ENCODE assay signal across 8 cellular contexts in genomic region chr17:17792551-17793377, GRCh38. TPM values are rescaled to one million over a fixed set of nuclear protein-coding genes. Genes with fewer than 3 reads are reported as not detected.
DNase-seq lines count a peak whose midpoint lies in the region; ATAC-seq and TF ChIP-seq lines count a peak whose summit lies in the region.

No MANE protein-coding gene starts in this region.

- ATAC-seq in IMR-90 (ENCODE audit: low read depth) (peak; percentile 43), Right ventricle myocardium superior (ENCODE audit: poor library complexity) (peak; percentile 68)

- H3K4ac ChIP-seq in IMR-90 (ENCODE audit: low read depth, low read length): no peak overlapping the region

- H2AK5ac ChIP-seq in IMR-90 (ENCODE audit: low read depth, low read length): no peak overlapping the region

- no peak overlapping the region for H3K27ac ChIP-seq in BLaER1
- H3K27ac ChIP-seq in IMR-90 (ENCODE audit: insufficient read depth, low read length): no peak overlapping the region

- no peak overlapping the region for H3K23ac ChIP-seq in IMR-90 (ENCODE audit: low read depth, low read length)

- H2AFZ ChIP-seq in IMR-90 (replicated peaks; ENCODE audit: low read length, poor library complexity): no peak overlapping the region

- no peak overlapping the region for H2BK15ac ChIP-seq in IMR-90 (ENCODE audit: low read depth, low read length)

- no peak for TF ChIP-seq POLR2A in IMR-90 (IDR thresholded peaks at IDR 0.05; ENCODE audit: low read depth, low read length)

- 66% methylated on average over 15 of the region's 38 CpGs; no CpG with 5 or more reads in 1 of the 2 experiments for WGBS in IMR-90 (ENCODE audit: extremely low coverage in 2 of 2, insufficient read length in 1 of 2), 2 experiments

- H3K27me3 ChIP-seq in BLaER1: no peaks in the 10 kb centered on the region
- no peaks in the 10 kb centered on the region for H3K27me3 ChIP-seq in IMR-90 (ENCODE audit: control insufficient read depth, insufficient read depth, low read length)

- BruUV-seq in IMR-90 (replicated peaks; lab: Mats Ljungman, UMichigan): no TSS peak

- CTCF ChIA-PET in IMR-90 (lab: Yijun Ruan, JAX): no interaction called here

- no peak overlapping the region for H2BK120ac ChIP-seq in IMR-90 (ENCODE audit: low read depth, low read length)

- TF ChIP-seq CTCF in IMR-90 (conservative IDR thresholded peaks at IDR 0.05; ENCODE audit: low read depth, low read length): no peak
- TF ChIP-seq CTCF in retinal pigment epithelial cell (conservative IDR thresholded peaks at IDR 0.05; ENCODE audit: low read depth, low read length): peak; percentile 7

- H3K4me3 ChIP-seq in BLaER1: no peak overlapping the region
- H3K4me3 ChIP-seq in IMR-90 (ENCODE audit: insufficient read depth, low read depth, low read length): no peak overlapping the region
- no peak overlapping the region for H3K4me3 ChIP-seq in retinal pigment epithelial cell (ENCODE audit: low read length)

- H4K5ac ChIP-seq in IMR-90 (ENCODE audit: low read depth, low read length): no peak overlapping the region

- in situ Hi-C loops in IMR-90 (cut with MboI; ENCODE audit: low sequenced_read_pairs): no loop called here

- no peak overlapping the region for H4K91ac ChIP-seq in IMR-90 (ENCODE audit: insufficient read depth, low read depth, low read length)

- H3K9me3 ChIP-seq in BLaER1: no peaks in the 10 kb centered on the region
- no peaks in the 10 kb centered on the region for H3K9me3 ChIP-seq in IMR-90 (ENCODE audit: control insufficient read depth, insufficient read depth, low read length)

- peaks cover 97% of the 10 kb centered on the region for H3K4me1 ChIP-seq in BLaER1
- peaks cover 15% of the 10 kb centered on the region; the same call in 1 of the 2 replicates for H3K4me1 ChIP-seq in IMR-90 (ENCODE audit: control insufficient read depth, insufficient read depth, low read length)

- H3K9me1 ChIP-seq in IMR-90 (ENCODE audit: insufficient read depth, low read length): peaks cover 10% of the 10 kb centered on the region; the same call in 1 of the 2 replicates

- H2AK9ac ChIP-seq in IMR-90 (replicated peaks; ENCODE audit: low read depth, low read length, poor library complexity): no peak overlapping the region

- H3K9ac ChIP-seq in BLaER1 (no peak overlapping the region), IMR-90 (ENCODE audit: low read depth, low read length) (no peak overlapping the region)

- no peak overlapping the region for H2BK5ac ChIP-seq in IMR-90 (ENCODE audit: low read depth, low read length, poor library complexity, severe bottlenecking)

- dilution Hi-C loops in IMR-90 (cut with HindIII; ENCODE audit: low sequenced_read_pairs, unreplicated experiment): no loop called here

- H3K14ac ChIP-seq in IMR-90 (replicated peaks; ENCODE audit: low read depth, low read length): no peak overlapping the region

- H3K56ac ChIP-seq in IMR-90 (ENCODE audit: extremely low read depth, insufficient read depth, low read length): no peak overlapping the region

- H3K4me2 ChIP-seq in BLaER1: peak overlapping the region; percentile 79
- no peak overlapping the region for H3K4me2 ChIP-seq in IMR-90 (ENCODE audit: low read depth, low read length)

- H3K18ac ChIP-seq in IMR-90 (ENCODE audit: low read depth, low read length): no peak overlapping the region

- intact Hi-C loops in IMR-90 (cut with micrococcal nuclease) (no loop called here), Right ventricle myocardium superior (cut with DNase I) (no loop called here)

- POLR2A ChIA-PET in IMR-90 (lab: Charles Lee; ENCODE audit: unreplicated experiment): no interaction called here

- H4K20me1 ChIP-seq in BLaER1 (peaks cover 100% of the 10 kb centered on the region), IMR-90 (ENCODE audit: insufficient read depth, low read length) (peaks cover 81% of the 10 kb centered on the region)

- H3K36me3 ChIP-seq in BLaER1: peaks cover 44% of the 10 kb centered on the region
- H3K36me3 ChIP-seq in IMR-90 (ENCODE audit: control insufficient read depth, insufficient read depth, low read length): peaks cover 43% of the 10 kb centered on the region

- no peak overlapping the region; a peak in 1 of 4 replicates for H4K8ac ChIP-seq in IMR-90 (ENCODE audit: low read depth in 2 of 2, low read length in 2 of 2)

- H2BK20ac ChIP-seq in IMR-90 (ENCODE audit: low read depth, low read length): no peak overlapping the region

- TF ChIP-seq RAD21 in IMR-90 (IDR thresholded peaks at IDR 0.05; ENCODE audit: low read length): no peak

- DNase-seq in IMR-90 (peak; percentile 73), activated T-helper 1 cell treated with Interleukin-2 at 50 U/mL for 16 hours (ENCODE audit: low read depth) (peak; percentile 13), Right ventricle myocardium superior (peak; percentile 75), retinal pigment epithelial cell (ENCODE audit: low read depth) (peak; percentile 86), NK-92 (lab: John Stamatoyannopoulos, UW; ENCODE audit: unreplicated experiment) (no peak), ecto neural progenitor cell (ENCODE audit: low spot score) (no peak), NCI-H526 (lab: John Stamatoyannopoulos, UW) (no peak)

- H3K79me1 ChIP-seq in IMR-90 (ENCODE audit: low read depth in 1 of 2, low read length in 2 of 2): peaks cover 8 to 90% of the 10 kb centered on the region in 2 experiments

TF ChIP-seq in IMR-90, 13 proteins besides CTCF, POLR2A, EP300 and RAD21:
- TF ChIP-seq MAZ (IDR thresholded peaks at IDR 0.05; ENCODE audit: borderline replicate concordance, low read depth, low read length): peak; percentile 71; the same call in 1 of the 2 replicates
- TF ChIP-seq USF2 (IDR thresholded peaks at IDR 0.05; ENCODE audit: low read depth, low read length): no peak
- peak; percentile 37 for TF ChIP-seq BHLHE40 (IDR thresholded peaks at IDR 0.05; ENCODE audit: low read depth, low read length)
- TF ChIP-seq RCOR1 (IDR thresholded peaks at IDR 0.05; ENCODE audit: insufficient replicate concordance, low read length): no peak

RNA-seq across cellular contexts. Expression of gene SREBF1, which starts 44.0 kb away (rescaled TPM):
- total RNA-seq in IMR-90 (2012; rRNA removed): 3.3 and 3.4 TPM in 2 replicates
- 20.4 and 22.3 TPM in 2 replicates for polyA plus RNA-seq in IMR-90 (2012; rRNA removed)
- 16.2 and 23.6 TPM in 2 replicates for polyA plus RNA-seq in IMR-90 (2012; cell fraction: cytosol; rRNA removed)
- 82.8 and 188 TPM in 2 replicates for polyA plus RNA-seq in IMR-90 (2012; cell fraction: nucleus; rRNA removed; ENCODE audit: low replicate concordance)
- total RNA-seq in Right ventricle myocardium superior: 14.7 TPM

Comparison
In these comparisons a context has a peak if more than half of its experiments do, and no peak if none do; other contexts are left out.
1. DNase-seq: peak in IMR-90 (single experiment), activated T-helper 1 cell treated with Interleukin-2 at 50 U/mL for 16 hours (single experiment), Right ventricle myocardium superior (single experiment) and retinal pigment epithelial cell (single experiment); none in NK-92 (single experiment), ecto neural progenitor cell (single experiment) and NCI-H526 (0 of 2).